Comparison of ENCODE assay signal across 9 cellular contexts in the genomic region with DNA sequence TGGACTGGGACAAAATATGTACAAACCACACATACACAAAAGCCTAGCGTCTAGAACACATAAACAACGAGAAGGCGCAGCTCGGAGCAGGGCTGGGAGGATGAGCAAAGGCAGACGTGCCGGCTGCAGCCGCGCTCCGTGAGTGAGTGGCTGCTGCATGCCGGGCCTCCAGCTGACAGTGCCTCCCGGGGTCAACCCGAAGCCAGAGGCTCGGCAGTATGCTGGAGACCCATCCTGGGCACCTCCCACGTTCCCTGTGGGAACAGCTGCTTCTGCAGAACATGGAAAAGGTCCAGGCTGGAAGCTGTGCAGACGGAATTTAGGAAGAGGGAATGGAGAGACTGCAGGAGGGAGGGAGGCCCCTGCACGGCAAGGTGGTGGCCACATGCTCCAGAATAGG. TPM values are rescaled to one million over a fixed set of nuclear protein-coding genes. Genes with fewer than 3 reads are reported as not detected.
A peak's percentile ranks its signal among the peaks of the same experiment; 100 is the strongest.
DNase-seq lines count a peak whose midpoint lies in the region; ATAC-seq and TF ChIP-seq lines count a peak whose summit lies in the region.
"Had no signal": no experiment of that assay in that cellular context is flagged by ENCODE, and none has a peak within 500 bp of the region (broad histone marks: within the 10 kb centered on the region; RNA-seq: fewer than 3 reads in every experiment).

No MANE protein-coding gene starts in this region.

- H3K27me3 Mint-ChIP-seq in nephron progenitor cell (ENCODE audit: low read depth, poor library complexity), result peaks cover 8% of the 10 kb centered on the region
- H3K27me3 Mint-ChIP-seq in activated CD4-positive, alpha-beta T cell treated with anti-CD3 and anti-CD28 coated beads, Interleukin-2, amount 10 ng/mL, durations not matched to agents 24 days and 14 days, result no peaks in the 10 kb centered on the region

- no peak for ATAC-seq in GM21619 (IDR thresholded peaks at IDR 0.05; ENCODE audit: unreplicated experiment)
- no peak for ATAC-seq in HG03378 (IDR thresholded peaks at IDR 0.05; ENCODE audit: unreplicated experiment)

- peaks cover 14% of the 10 kb centered on the region for H3K9me3 Mint-ChIP-seq in nephron progenitor cell
- no peaks in the 10 kb centered on the region for H3K9me3 Mint-ChIP-seq in activated CD4-positive, alpha-beta T cell treated with anti-CD3 and anti-CD28 coated beads, Interleukin-2, amount 10 ng/mL, durations not matched to agents 24 days and 14 days

- H3K4me3 ChIP-seq in BJ (ENCODE audit: low read depth, low read length) (no peak overlapping the region), HUES48 (ENCODE audit: low read depth, low read length) (peak overlapping the region; percentile 41; the same call in 1 of the 2 replicates), brain microvascular endothelial cell (ENCODE audit: low read depth, low read length) (no peak overlapping the region)
- H3K4me3 ChIP-seq: cardiac muscle cell had no signal

- H3K36me3 Mint-ChIP-seq in nephron progenitor cell (ENCODE audit: low read depth), result peaks cover 14% of the 10 kb centered on the region
- H3K36me3 Mint-ChIP-seq in activated CD4-positive, alpha-beta T cell treated with anti-CD3 and anti-CD28 coated beads, Interleukin-2, amount 10 ng/mL, durations not matched to agents 24 days and 14 days (ENCODE audit: low read depth), result no peaks in the 10 kb centered on the region

- CTCF ChIA-PET in BJ (lab: Yijun Ruan, JAX), result interaction anchor here (1.1 to 7.0 kb wide), 2 partner anchors 25 to 48 kb away, joined by 8 to 55 read pairs; no protein-coding TSS in a partner anchor

- in situ Hi-C loops in brain microvascular endothelial cell (cut with HindIII; ENCODE audit: low pct_ligation_motif_present, low sequenced_read_pairs), result no loop called here

- H3K27me3 ChIP-seq in BJ (ENCODE audit: control insufficient read depth, insufficient read depth, low read length) (no peaks in the 10 kb centered on the region), HUES48 (ENCODE audit: control insufficient read depth, insufficient read depth, low read length) (no peaks in the 10 kb centered on the region), brain microvascular endothelial cell (replicated peaks) (no peaks in the 10 kb centered on the region)
- H3K27me3 ChIP-seq: cardiac muscle cell had no signal

- no peak overlapping the region for H3K27ac Mint-ChIP-seq in nephron progenitor cell
- no peak overlapping the region for H3K27ac Mint-ChIP-seq in activated CD4-positive, alpha-beta T cell treated with anti-CD3 and anti-CD28 coated beads, Interleukin-2, amount 10 ng/mL, durations not matched to agents 24 days and 14 days

- peak; percentile 50 for DNase-seq in BJ (ENCODE audit: low read depth)
- peak; percentile 52 for DNase-seq in brain microvascular endothelial cell
- DNase-seq in nephron progenitor cell, result peak; percentile 58
- no peak for DNase-seq in activated CD4-positive, alpha-beta T cell treated with anti-CD3 and anti-CD28 coated beads, Interleukin-2, amount 10 ng/mL, durations not matched to agents 24 days and 14 days
- no peak for DNase-seq in stimulated activated CD4-positive, alpha-beta T cell treated with anti-CD3 and anti-CD28 coated beads, Interleukin-4, amount 100 ng/mL, for 4 hours

- H3K4me1 Mint-ChIP-seq in nephron progenitor cell, result peaks cover 47% of the 10 kb centered on the region
- H3K4me1 Mint-ChIP-seq in activated CD4-positive, alpha-beta T cell treated with anti-CD3 and anti-CD28 coated beads, Interleukin-2, amount 10 ng/mL, durations not matched to agents 24 days and 14 days, result peaks cover 21% of the 10 kb centered on the region

- intact Hi-C loops in activated CD4-positive, alpha-beta T cell treated with anti-CD3 and anti-CD28 coated beads, Interleukin-2, amount 10 ng/mL, durations not matched to agents 24 days and 14 days (cut with micrococcal nuclease), result loop anchor here (5.0 kb wide), 2 partner anchors 97 to 118 kb away; a partner anchor contains a TSS

- H3K36me3 ChIP-seq in BJ (ENCODE audit: control insufficient read depth, insufficient read depth, low read length) (no peaks in the 10 kb centered on the region), HUES48 (ENCODE audit: control insufficient read depth, insufficient read depth, low read length) (no peaks in the 10 kb centered on the region), brain microvascular endothelial cell (replicated peaks) (no peaks in the 10 kb centered on the region)
- H3K36me3 ChIP-seq: cardiac muscle cell had no signal

- TF ChIP-seq CTCF in BJ (IDR thresholded peaks at IDR 0.05; ENCODE audit: insufficient read depth, low read depth, low read length) (no peak), brain microvascular endothelial cell (IDR thresholded peaks at IDR 0.05; ENCODE audit: low read depth, low read length, missing control alignments) (no peak), nephron progenitor cell (IDR thresholded peaks at IDR 0.05) (no peak)

- H3K9ac ChIP-seq in HUES48 (ENCODE audit: low read depth, low read length), result no peak overlapping the region

- peaks cover 12% of the 10 kb centered on the region for H3K4me1 ChIP-seq in HUES48 (ENCODE audit: control insufficient read depth, insufficient read depth, low read length)

- peaks cover under 1% of the 10 kb centered on the region; the same call in 1 of the 2 replicates for H3K9me3 ChIP-seq in HUES48 (ENCODE audit: control insufficient read depth, insufficient read depth, low read length)

- H3K4me3 Mint-ChIP-seq in nephron progenitor cell, result peak overlapping the region; percentile 73
- no peak overlapping the region for H3K4me3 Mint-ChIP-seq in activated CD4-positive, alpha-beta T cell treated with anti-CD3 and anti-CD28 coated beads, Interleukin-2, amount 10 ng/mL, durations not matched to agents 24 days and 14 days

- H3K27ac ChIP-seq in HUES48 (ENCODE audit: low read depth, low read length) (no peak overlapping the region), brain microvascular endothelial cell (no peak overlapping the region)
- H3K27ac ChIP-seq: cardiac muscle cell had no signal

- POLR2A ChIA-PET in BJ (lab: Charles Lee), result no interaction called here

RNA-seq across cellular contexts. Expression of gene GPR146, which starts 3.6 kb away (rescaled TPM):
- 2.8 and 4.5 TPM in 2 replicates for polyA plus RNA-seq in BJ (2011; rRNA removed)
- 1.6 and 2.7 TPM in 2 replicates for polyA minus RNA-seq in BJ (2011; rRNA and poly(A)+ RNA removed)
- total RNA-seq in activated CD4-positive, alpha-beta T cell treated with anti-CD3 and anti-CD28 coated beads, Interleukin-2, amount 10 ng/mL, durations not matched to agents 24 days and 14 days, result 2.5 and 4.1 TPM in 2 replicates

RNA-seq across cellular contexts. Expression of gene GPER1, which starts 47.1 kb away (rescaled TPM):
- polyA plus RNA-seq in BJ (2011; rRNA removed), result 2.1 and 3.1 TPM in 2 replicates
- polyA minus RNA-seq in BJ (2011; rRNA and poly(A)+ RNA removed), result 1.5 and 4.7 TPM in 2 replicates
- 0.09 TPM in 1 of 2 replicates, not detected in the other for total RNA-seq in activated CD4-positive, alpha-beta T cell treated with anti-CD3 and anti-CD28 coated beads, Interleukin-2, amount 10 ng/mL, durations not matched to agents 24 days and 14 days

RNA-seq across cellular contexts. Expression of gene CYP2W1, which starts 57.8 kb away (rescaled TPM):
- polyA plus RNA-seq in BJ (2011; rRNA removed), result not detected in 2 replicates
- polyA minus RNA-seq in BJ (2011; rRNA and poly(A)+ RNA removed), result not detected in 2 replicates
- total RNA-seq in activated CD4-positive, alpha-beta T cell treated with anti-CD3 and anti-CD28 coated beads, Interleukin-2, amount 10 ng/mL, durations not matched to agents 24 days and 14 days, result not detected in 2 replicates

Comparison
In these comparisons a context has a peak if more than half of its experiments do, and no peak if none do; other contexts are left out.
1. DNase-seq: peak in BJ (single experiment), brain microvascular endothelial cell (single experiment) and nephron progenitor cell (single experiment); none in activated CD4-positive, alpha-beta T cell treated with anti-CD3 and anti-CD28 coated beads, Interleukin-2, amount 10 ng/mL, durations not matched to agents 24 days and 14 days (single experiment) and stimulated activated CD4-positive, alpha-beta T cell treated with anti-CD3 and anti-CD28 coated beads, Interleukin-4, amount 100 ng/mL, for 4 hours (0 of 2).